Comparison of ENCODE assay signal across 8 cellular contexts in the genomic region with DNA sequence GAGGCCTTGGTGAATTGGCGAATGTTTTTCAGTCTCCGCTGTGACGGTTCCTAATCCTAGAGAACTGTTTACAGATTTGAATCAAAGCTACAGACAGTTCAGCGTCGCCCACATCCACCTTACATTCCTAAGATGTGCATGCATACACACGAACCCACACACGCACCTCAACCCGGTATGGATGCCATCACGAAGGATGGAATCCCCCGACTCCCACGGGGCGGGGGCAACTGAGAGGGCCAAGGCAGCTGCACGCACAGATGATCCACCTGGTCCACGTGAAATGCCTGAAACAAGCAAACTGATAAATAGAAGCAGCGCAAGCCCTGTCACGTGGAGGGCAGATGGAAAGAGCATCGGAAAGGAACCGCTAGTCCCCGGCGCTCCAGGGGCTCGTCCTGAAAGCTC. TPM values are rescaled to one million over a fixed set of nuclear protein-coding genes. Genes with fewer than 3 reads are reported as not detected.
A peak's percentile ranks its signal among the peaks of the same experiment; 100 is the strongest.
DNase-seq lines count a peak whose midpoint lies in the region; ATAC-seq and TF ChIP-seq lines count a peak whose summit lies in the region.

No MANE protein-coding gene starts in this region.

- no peak for TF ChIP-seq CTCF in AG04450 (IDR thresholded peaks at IDR 0.05; ENCODE audit: low read depth, low read length)
- TF ChIP-seq CTCF in spleen (IDR thresholded peaks at IDR 0.05 in 8 of 11, conservative IDR thresholded peaks at IDR 0.05 in 3 of 11) = no peak

- POLR2A ChIA-PET in AG04450 (lab: Yijun Ruan, JAX) = interaction anchor here (1.2 kb wide), 1 partner anchor 78 kb away, joined by 5 read pairs; a partner anchor contains a TSS

- H3K27me3 ChIP-seq in AG04450 (ENCODE audit: control insufficient read depth, insufficient read depth, low read length) (no peaks in the 10 kb centered on the region), SJCRH30 (no peaks in the 10 kb centered on the region), iPS DF 6.9 (ENCODE audit: control insufficient read depth, insufficient read depth, low read length) (no peaks in the 10 kb centered on the region), spleen (replicated peaks in 1 of 7) (no peaks in the 10 kb centered on the region)

- H3K4me1 ChIP-seq in SJCRH30 (peaks cover 12% of the 10 kb centered on the region), iPS DF 6.9 (ENCODE audit: control insufficient read depth, insufficient read depth, low read length) (0 out of 2 replicates have a peak, but pooled peaks cover 1% of the 10 kb centered on the region), spleen (peaks cover 7 to 54% (median 27%) of the 10 kb centered on the region in 6 donors)

- TF ChIP-seq POLR2A in spleen (IDR thresholded peaks at IDR 0.05) = no peak

- DNase-seq in AG04450 (ENCODE audit: low read depth, low spot score) (no peak), SJCRH30 (peak; percentile 35 to 53), iPS DF 6.9 (ENCODE audit: low read depth, low spot score) (no peak), spleen (no peak), KG1 (lab: John Stamatoyannopoulos, UW) (no peak)
- peak; percentile 38 for DNase-seq in activated naive CD8-positive, alpha-beta T cell treated with anti-CD3 and anti-CD28 coated beads, Interleukin-2, amount 50 U/mL, for 16 hours (ENCODE audit: low read depth, low spot score)

- no CpG with 5 or more reads among the region's 21 CpGs for WGBS in iPS DF 6.9 (ENCODE audit: insufficient coverage, insufficient read length)
- WGBS in spleen, 5 donors = 1 to 5% (median 3%) methylated on average over 12 to 21 of the region's 21 CpGs

- CTCF ChIA-PET in AG04450 (lab: Charles Lee) = interaction anchor here (0.7 to 3.8 kb wide), 5 partner anchors 44 to 249 kb away, joined by 3 to 51 read pairs (median 22); no protein-coding TSS in a partner anchor

- peak overlapping the region; percentile 84 for H3K27ac ChIP-seq in AG04450 (ENCODE audit: low read depth, low read length)
- peak overlapping the region; percentile 65; the same call in 1 of the 2 replicates for H3K27ac ChIP-seq in SJCRH30
- no peak overlapping the region for H3K27ac ChIP-seq in iPS DF 6.9 (ENCODE audit: low read length)
- peak overlapping the region; percentile 84 to 97 (median 94) for H3K27ac ChIP-seq in spleen

- H3K36me3 ChIP-seq in SJCRH30 (peaks cover 4% of the 10 kb centered on the region; the same call in 1 of the 2 replicates), iPS DF 6.9 (ENCODE audit: control insufficient read depth, insufficient read depth, low read length) (no peaks in the 10 kb centered on the region; the same call in 1 of the 2 replicates), spleen (peaks cover 0 to 16% (median 7%) of the 10 kb centered on the region in 6 donors)

- no peaks in the 10 kb centered on the region for H3K9me3 ChIP-seq in AG04450 (ENCODE audit: control insufficient read depth, insufficient read depth, low read length)
- no peaks in the 10 kb centered on the region for H3K9me3 ChIP-seq in SJCRH30 (replicated peaks)
- H3K9me3 ChIP-seq in iPS DF 6.9 (ENCODE audit: control insufficient read depth, insufficient read depth, low read length) = no peaks in the 10 kb centered on the region
- no peaks in the 10 kb centered on the region for H3K9me3 ChIP-seq in spleen

- H3K4me3 ChIP-seq in AG04450 (ENCODE audit: low read depth, low read length) (peak overlapping the region; percentile 90), SJCRH30 (peak overlapping the region; percentile 83), iPS DF 6.9 (ENCODE audit: low read length) (peak overlapping the region; percentile 68; the same call in 1 of the 2 replicates), spleen (peak overlapping the region; percentile 67 to 93 (median 81))

- intact Hi-C loops in spleen (cut with DNase I; ENCODE audit: low total_unique reads) = loop anchor here (10.0 kb wide), 1 partner anchor 56 kb away; no protein-coding TSS in a partner anchor

- ATAC-seq in GM19035 (IDR thresholded peaks at IDR 0.05; ENCODE audit: unreplicated experiment) = peak; percentile 36
- ATAC-seq in HG03196 (IDR thresholded peaks at IDR 0.05; ENCODE audit: unreplicated experiment) = peak; percentile 49

RNA-seq across cellular contexts. Expression of a gene that starts 0.4 kb away (rescaled TPM):
- 46.2 and 51.9 TPM in 2 replicates for polyA plus RNA-seq in AG04450 (2011; rRNA removed)
- 167 and 212 TPM in 2 replicates for polyA minus RNA-seq in AG04450 (2011; rRNA and poly(A)+ RNA removed)
- 6.9 and 7.1 TPM in 2 replicates for total RNA-seq in SJCRH30 (2014; rRNA removed; shearing (Covaris generic))
- 10 to 100 TPM; 15.4 to 29.7 (median 20.3) TPM for total RNA-seq in spleen
- polyA plus RNA-seq in spleen = 1 to 10 TPM; 2.1 to 3.5 (median 3.0) TPM

Comparison
In these comparisons a context has a peak if more than half of its experiments do, and no peak if none do; other contexts are left out.
1. DNase-seq: peak in SJCRH30 (2 of 2) and activated naive CD8-positive, alpha-beta T cell treated with anti-CD3 and anti-CD28 coated beads, Interleukin-2, amount 50 U/mL, for 16 hours (single experiment); none in AG04450 (single experiment), iPS DF 6.9 (single experiment), spleen (single experiment) and KG1 (single experiment).
2. Peak in every context shown above with its lines, with median percentiles within 50 percentile points of each other: H3K4me3 ChIP-seq.